1 cellular context compared by ENCODE assay signal in the genomic region with DNA sequence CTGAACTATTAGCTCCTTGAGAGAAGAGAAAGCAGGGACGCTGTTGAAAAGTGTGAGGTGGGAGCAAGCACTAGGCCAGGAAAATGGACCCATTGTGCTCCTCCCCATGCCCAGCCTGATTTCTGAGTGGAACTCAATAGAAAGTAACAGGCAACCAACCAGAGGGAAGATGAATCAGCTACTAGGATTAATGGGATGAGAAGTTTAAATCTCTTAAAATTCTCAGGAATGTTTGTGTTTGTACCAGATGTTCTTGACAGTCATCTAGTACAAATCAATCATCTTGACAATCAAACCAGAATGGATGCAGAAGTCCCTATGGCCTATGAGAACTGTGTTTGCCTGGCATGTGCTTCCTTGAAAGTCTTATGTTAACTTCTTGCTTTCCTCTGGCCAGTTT.
TF ChIP-seq lines count a peak whose summit lies in the region.

No MANE protein-coding gene starts in this region.

TF ChIP-seq in WTC11, 78 proteins besides CTCF, POLR2A, EP300 and RAD21 (continued from another document):
- TF ChIP-seq, protein P1, sequence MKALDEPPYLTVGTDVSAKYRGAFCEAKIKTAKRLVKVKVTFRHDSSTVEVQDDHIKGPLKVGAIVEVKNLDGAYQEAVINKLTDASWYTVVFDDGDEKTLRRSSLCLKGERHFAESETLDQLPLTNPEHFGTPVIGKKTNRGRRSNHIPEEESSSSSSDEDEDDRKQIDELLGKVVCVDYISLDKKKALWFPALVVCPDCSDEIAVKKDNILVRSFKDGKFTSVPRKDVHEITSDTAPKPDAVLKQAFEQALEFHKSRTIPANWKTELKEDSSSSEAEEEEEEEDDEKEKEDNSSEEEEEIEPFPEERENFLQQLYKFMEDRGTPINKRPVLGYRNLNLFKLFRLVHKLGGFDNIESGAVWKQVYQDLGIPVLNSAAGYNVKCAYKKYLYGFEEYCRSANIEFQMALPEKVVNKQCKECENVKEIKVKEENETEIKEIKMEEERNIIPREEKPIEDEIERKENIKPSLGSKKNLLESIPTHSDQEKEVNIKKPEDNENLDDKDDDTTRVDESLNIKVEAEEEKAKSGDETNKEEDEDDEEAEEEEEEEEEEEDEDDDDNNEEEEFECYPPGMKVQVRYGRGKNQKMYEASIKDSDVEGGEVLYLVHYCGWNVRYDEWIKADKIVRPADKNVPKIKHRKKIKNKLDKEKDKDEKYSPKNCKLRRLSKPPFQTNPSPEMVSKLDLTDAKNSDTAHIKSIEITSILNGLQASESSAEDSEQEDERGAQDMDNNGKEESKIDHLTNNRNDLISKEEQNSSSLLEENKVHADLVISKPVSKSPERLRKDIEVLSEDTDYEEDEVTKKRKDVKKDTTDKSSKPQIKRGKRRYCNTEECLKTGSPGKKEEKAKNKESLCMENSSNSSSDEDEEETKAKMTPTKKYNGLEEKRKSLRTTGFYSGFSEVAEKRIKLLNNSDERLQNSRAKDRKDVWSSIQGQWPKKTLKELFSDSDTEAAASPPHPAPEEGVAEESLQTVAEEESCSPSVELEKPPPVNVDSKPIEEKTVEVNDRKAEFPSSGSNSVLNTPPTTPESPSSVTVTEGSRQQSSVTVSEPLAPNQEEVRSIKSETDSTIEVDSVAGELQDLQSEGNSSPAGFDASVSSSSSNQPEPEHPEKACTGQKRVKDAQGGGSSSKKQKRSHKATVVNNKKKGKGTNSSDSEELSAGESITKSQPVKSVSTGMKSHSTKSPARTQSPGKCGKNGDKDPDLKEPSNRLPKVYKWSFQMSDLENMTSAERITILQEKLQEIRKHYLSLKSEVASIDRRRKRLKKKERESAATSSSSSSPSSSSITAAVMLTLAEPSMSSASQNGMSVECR (CRISPR knock-in tag; IDR thresholded peaks at IDR 0.05; ENCODE audit: borderline replicate concordance): no peak
- TF ChIP-seq SOX15 (CRISPR knock-in tag; IDR thresholded peaks at IDR 0.05): no peak
- TF ChIP-seq, protein P2, sequence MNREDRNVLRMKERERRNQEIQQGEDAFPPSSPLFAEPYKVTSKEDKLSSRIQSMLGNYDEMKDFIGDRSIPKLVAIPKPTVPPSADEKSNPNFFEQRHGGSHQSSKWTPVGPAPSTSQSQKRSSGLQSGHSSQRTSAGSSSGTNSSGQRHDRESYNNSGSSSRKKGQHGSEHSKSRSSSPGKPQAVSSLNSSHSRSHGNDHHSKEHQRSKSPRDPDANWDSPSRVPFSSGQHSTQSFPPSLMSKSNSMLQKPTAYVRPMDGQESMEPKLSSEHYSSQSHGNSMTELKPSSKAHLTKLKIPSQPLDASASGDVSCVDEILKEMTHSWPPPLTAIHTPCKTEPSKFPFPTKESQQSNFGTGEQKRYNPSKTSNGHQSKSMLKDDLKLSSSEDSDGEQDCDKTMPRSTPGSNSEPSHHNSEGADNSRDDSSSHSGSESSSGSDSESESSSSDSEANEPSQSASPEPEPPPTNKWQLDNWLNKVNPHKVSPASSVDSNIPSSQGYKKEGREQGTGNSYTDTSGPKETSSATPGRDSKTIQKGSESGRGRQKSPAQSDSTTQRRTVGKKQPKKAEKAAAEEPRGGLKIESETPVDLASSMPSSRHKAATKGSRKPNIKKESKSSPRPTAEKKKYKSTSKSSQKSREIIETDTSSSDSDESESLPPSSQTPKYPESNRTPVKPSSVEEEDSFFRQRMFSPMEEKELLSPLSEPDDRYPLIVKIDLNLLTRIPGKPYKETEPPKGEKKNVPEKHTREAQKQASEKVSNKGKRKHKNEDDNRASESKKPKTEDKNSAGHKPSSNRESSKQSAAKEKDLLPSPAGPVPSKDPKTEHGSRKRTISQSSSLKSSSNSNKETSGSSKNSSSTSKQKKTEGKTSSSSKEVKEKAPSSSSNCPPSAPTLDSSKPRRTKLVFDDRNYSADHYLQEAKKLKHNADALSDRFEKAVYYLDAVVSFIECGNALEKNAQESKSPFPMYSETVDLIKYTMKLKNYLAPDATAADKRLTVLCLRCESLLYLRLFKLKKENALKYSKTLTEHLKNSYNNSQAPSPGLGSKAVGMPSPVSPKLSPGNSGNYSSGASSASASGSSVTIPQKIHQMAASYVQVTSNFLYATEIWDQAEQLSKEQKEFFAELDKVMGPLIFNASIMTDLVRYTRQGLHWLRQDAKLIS (CRISPR knock-in tag; IDR thresholded peaks at IDR 0.05; ENCODE audit: borderline replicate concordance): no peak
- TF ChIP-seq, protein P3, sequence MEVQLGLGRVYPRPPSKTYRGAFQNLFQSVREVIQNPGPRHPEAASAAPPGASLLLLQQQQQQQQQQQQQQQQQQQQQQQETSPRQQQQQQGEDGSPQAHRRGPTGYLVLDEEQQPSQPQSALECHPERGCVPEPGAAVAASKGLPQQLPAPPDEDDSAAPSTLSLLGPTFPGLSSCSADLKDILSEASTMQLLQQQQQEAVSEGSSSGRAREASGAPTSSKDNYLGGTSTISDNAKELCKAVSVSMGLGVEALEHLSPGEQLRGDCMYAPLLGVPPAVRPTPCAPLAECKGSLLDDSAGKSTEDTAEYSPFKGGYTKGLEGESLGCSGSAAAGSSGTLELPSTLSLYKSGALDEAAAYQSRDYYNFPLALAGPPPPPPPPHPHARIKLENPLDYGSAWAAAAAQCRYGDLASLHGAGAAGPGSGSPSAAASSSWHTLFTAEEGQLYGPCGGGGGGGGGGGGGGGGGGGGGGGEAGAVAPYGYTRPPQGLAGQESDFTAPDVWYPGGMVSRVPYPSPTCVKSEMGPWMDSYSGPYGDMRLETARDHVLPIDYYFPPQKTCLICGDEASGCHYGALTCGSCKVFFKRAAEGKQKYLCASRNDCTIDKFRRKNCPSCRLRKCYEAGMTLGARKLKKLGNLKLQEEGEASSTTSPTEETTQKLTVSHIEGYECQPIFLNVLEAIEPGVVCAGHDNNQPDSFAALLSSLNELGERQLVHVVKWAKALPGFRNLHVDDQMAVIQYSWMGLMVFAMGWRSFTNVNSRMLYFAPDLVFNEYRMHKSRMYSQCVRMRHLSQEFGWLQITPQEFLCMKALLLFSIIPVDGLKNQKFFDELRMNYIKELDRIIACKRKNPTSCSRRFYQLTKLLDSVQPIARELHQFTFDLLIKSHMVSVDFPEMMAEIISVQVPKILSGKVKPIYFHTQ (CRISPR knock-in tag; IDR thresholded peaks at IDR 0.05): no peak
- no peak for TF ChIP-seq GABPB1 (CRISPR knock-in tag; IDR thresholded peaks at IDR 0.05)
- TF ChIP-seq ELF4 (CRISPR knock-in tag; IDR thresholded peaks at IDR 0.05; ENCODE audit: low read depth): no peak
- no peak for TF ChIP-seq FOXK1 (CRISPR knock-in tag; IDR thresholded peaks at IDR 0.05)
- no peak for TF ChIP-seq ESRRA (CRISPR knock-in tag; IDR thresholded peaks at IDR 0.05; ENCODE audit: borderline replicate concordance)
- TF ChIP-seq, protein P4, sequence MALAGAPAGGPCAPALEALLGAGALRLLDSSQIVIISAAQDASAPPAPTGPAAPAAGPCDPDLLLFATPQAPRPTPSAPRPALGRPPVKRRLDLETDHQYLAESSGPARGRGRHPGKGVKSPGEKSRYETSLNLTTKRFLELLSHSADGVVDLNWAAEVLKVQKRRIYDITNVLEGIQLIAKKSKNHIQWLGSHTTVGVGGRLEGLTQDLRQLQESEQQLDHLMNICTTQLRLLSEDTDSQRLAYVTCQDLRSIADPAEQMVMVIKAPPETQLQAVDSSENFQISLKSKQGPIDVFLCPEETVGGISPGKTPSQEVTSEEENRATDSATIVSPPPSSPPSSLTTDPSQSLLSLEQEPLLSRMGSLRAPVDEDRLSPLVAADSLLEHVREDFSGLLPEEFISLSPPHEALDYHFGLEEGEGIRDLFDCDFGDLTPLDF (CRISPR knock-in tag; IDR thresholded peaks at IDR 0.05): no peak
- TF ChIP-seq NR2C2 (CRISPR knock-in tag; IDR thresholded peaks at IDR 0.05): no peak
- TF ChIP-seq GRHL2 (CRISPR knock-in tag; IDR thresholded peaks at IDR 0.05; ENCODE audit: insufficient replicate concordance, severe bottlenecking): no peak
- TF ChIP-seq, protein P5, sequence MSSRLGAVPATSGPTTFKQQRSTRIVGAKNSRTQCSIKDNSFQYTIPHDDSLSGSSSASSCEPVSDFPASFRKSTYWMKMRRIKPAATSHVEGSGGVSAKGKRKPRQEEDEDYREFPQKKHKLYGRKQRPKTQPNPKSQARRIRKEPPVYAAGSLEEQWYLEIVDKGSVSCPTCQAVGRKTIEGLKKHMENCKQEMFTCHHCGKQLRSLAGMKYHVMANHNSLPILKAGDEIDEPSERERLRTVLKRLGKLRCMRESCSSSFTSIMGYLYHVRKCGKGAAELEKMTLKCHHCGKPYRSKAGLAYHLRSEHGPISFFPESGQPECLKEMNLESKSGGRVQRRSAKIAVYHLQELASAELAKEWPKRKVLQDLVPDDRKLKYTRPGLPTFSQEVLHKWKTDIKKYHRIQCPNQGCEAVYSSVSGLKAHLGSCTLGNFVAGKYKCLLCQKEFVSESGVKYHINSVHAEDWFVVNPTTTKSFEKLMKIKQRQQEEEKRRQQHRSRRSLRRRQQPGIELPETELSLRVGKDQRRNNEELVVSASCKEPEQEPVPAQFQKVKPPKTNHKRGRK (CRISPR knock-in tag; IDR thresholded peaks at IDR 0.05; ENCODE audit: borderline replicate concordance): no peak
- TF ChIP-seq TEAD1 (CRISPR knock-in tag; IDR thresholded peaks at IDR 0.05): no peak
- no peak for TF ChIP-seq ETV6 (CRISPR knock-in tag; IDR thresholded peaks at IDR 0.05)
